Comparison of ENCODE assay signal across 1 cellular context in the genomic region with DNA sequence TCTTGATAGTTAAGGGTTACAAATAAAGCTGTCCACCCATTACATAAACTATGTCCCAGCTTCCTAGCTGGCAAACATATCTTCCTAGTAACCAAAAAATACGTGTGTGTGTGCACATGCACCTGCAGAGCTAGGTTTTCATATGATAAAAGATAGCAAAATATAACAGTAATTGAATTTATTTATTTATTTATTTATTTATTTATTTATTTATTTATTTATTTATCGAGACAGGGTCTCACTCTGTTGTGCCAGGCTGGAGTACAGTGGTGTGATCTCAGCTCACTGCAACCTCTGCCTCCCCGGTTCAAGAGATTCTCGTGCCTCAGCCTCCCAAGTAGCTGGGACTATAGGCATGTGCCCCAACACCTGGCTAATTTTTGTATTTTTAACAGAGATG. TPM values are rescaled to one million over a fixed set of nuclear protein-coding genes. Genes with fewer than 3 reads are reported as not detected.
"Had no signal": no experiment of that assay in that cellular context is flagged by ENCODE, and none has a peak within 500 bp of the region (broad histone marks: within the 10 kb centered on the region; RNA-seq: fewer than 3 reads in every experiment).

No MANE protein-coding gene starts in this region.

RNA-seq across cellular contexts. Expression of a gene that starts 19.1 kb away (rescaled TPM):
- total RNA-seq: K562 had no signal
- polyA plus RNA-seq: K562 had no signal
